ENCODE assay signal across 28 cellular contexts in genomic region chr7:81690688-81691087, GRCh38.
DNase-seq lines count a peak whose midpoint lies in the region; ATAC-seq, FAIRE-seq and TF ChIP-seq lines count a peak whose summit lies in the region.
"Had no signal": no experiment of that assay in that cellular context is flagged by ENCODE, and none has a peak within 500 bp of the region (broad histone marks: within the 10 kb centered on the region; RNA-seq: fewer than 3 reads in every experiment).

No MANE protein-coding gene starts in this region.

- DNase-seq in H9 = no peak
- no peak for DNase-seq in H1 (ENCODE audit: low read depth in 1 of 2, low spot score in 2 of 2)
- no peak for DNase-seq in osteoblast (ENCODE audit: insufficient read length, low spot score, missing footprints)
- no peak for DNase-seq in kidney glomerular epithelial cell (lab: John Stamatoyannopoulos, UW)
- DNase-seq in aorta = no peak
- DNase-seq in ecto neural progenitor cell (ENCODE audit: low spot score) = no peak
- DNase-seq: activated B cell treated with CpG ODN at 0.5 μM for 24 hours; CD4-positive, CD25-positive, alpha-beta regulatory T cell; EL; foreskin keratinocyte; heart right ventricle; KG1; left colon; naive B cell; NCI-H1694 treated with DMSO at 0.1 percent for 48 hours; NCI-H510A treated with DMSO at 0.1 percent for 48 hours; pancreas; right cardiac atrium; stimulated activated CD4-positive, alpha-beta T cell treated with anti-CD3 and anti-CD28 coated beads, Interleukin-12 subunit alpha, Interleukin-12 subunit beta, amount 100 ng/mL, for 4 hours; stimulated activated CD4-positive, alpha-beta T cell treated with anti-CD3 and anti-CD28 coated beads, Interleukin-4, amount 100 ng/mL, for 4 hours; stimulated activated naive CD4-positive, alpha-beta T cell; T-helper 9 cell had no signal

- peak overlapping the region in 1 of 2 experiments; percentile 22; a peak in 1 of 5 replicates for H3K4me3 Mint-ChIP-seq in H9
- H3K4me3 Mint-ChIP-seq: activated B cell treated with CpG ODN at 0.5 μM for 24 hours; activated naive CD8-positive, alpha-beta T cell; CD4-positive, CD25-positive, alpha-beta regulatory T cell; naive B cell had no signal

- peak overlapping the region in 2 of 3 experiments; percentile 94 to 95; a peak in 5 of 7 replicates for H3K27ac Mint-ChIP-seq in H9
- H3K27ac Mint-ChIP-seq: activated B cell treated with CpG ODN at 0.5 μM for 24 hours; activated naive CD8-positive, alpha-beta T cell; CD4-positive, CD25-positive, alpha-beta regulatory T cell had no signal

- H3K27me3 ChIP-seq in H9 (ENCODE audit: insufficient read depth, low read length) (no peaks in the 10 kb centered on the region), OCI-LY3 (ENCODE audit: low read depth, low read length) (no peaks in the 10 kb centered on the region), H1 (replicated peaks in 1 of 4; ENCODE audit: control insufficient read depth in 3 of 4, extremely low read depth in 1 of 4, insufficient read depth in 3 of 4, low read length in 3 of 4) (no peaks in the 10 kb centered on the region), osteoblast (ENCODE audit: insufficient read depth, low read length) (no peaks in the 10 kb centered on the region), aorta (ENCODE audit: control insufficient read depth in 1 of 2, insufficient read depth in 2 of 2, low read length in 1 of 2) (no peaks in the 10 kb centered on the region)
- H3K27me3 ChIP-seq: foreskin keratinocyte, heart right ventricle, pancreas had no signal

- no peak overlapping the region for H2BK20ac ChIP-seq in H9 (ENCODE audit: low read depth, low read length, poor library complexity, severe bottlenecking)
- no peak overlapping the region for H2BK20ac ChIP-seq in H1 (ENCODE audit: low read length)

- H2BK15ac ChIP-seq in H9 (ENCODE audit: low read depth, low read length) = no peak overlapping the region
- H2BK15ac ChIP-seq in H1 (ENCODE audit: low read length) = no peak overlapping the region

- no peaks in the 10 kb centered on the region; a peak in 1 of 5 replicates for H3K9me3 Mint-ChIP-seq in H9
- H3K9me3 Mint-ChIP-seq: activated B cell treated with CpG ODN at 0.5 μM for 24 hours had no signal

- POLR2A ChIA-PET in H1 (lab: Charles Lee; ENCODE audit: partially characterized antibody) = no interaction called here

- H4K20me1 ChIP-seq in H9 (ENCODE audit: control insufficient read depth, insufficient read depth, insufficient read length) = no peaks in the 10 kb centered on the region
- H4K20me1 ChIP-seq in OCI-LY3 (ENCODE audit: insufficient read depth, low read length) = no peaks in the 10 kb centered on the region
- H4K20me1 ChIP-seq in H1 (replicated peaks in 1 of 2; ENCODE audit: control insufficient read depth in 1 of 2, insufficient read depth in 2 of 2, low read length in 2 of 2) = no peaks in the 10 kb centered on the region
- no peaks in the 10 kb centered on the region for H4K20me1 ChIP-seq in osteoblast (ENCODE audit: insufficient read depth, low read length)

- no peak for TF ChIP-seq RAD21 in H1 (IDR thresholded peaks at IDR 0.05 in 1 of 2, conservative IDR thresholded peaks at IDR 0.05 in 1 of 2; ENCODE audit: low read depth in 2 of 2, low read length in 2 of 2)

- no peaks in the 10 kb centered on the region for H3K79me2 ChIP-seq in H9 (ENCODE audit: insufficient read depth, low read length)
- no peaks in the 10 kb centered on the region for H3K79me2 ChIP-seq in OCI-LY3 (ENCODE audit: low read length)
- no peaks in the 10 kb centered on the region for H3K79me2 ChIP-seq in H1 (ENCODE audit: control insufficient read depth in 1 of 2, insufficient read depth in 2 of 2, low read length in 2 of 2)
- H3K79me2 ChIP-seq in osteoblast (ENCODE audit: insufficient read depth, low read length) = no peaks in the 10 kb centered on the region

- no peak for TF ChIP-seq POLR2A in H1 (IDR thresholded peaks at IDR 0.05; ENCODE audit: control extremely low read depth in 1 of 2, low read depth in 2 of 2, low read length in 2 of 2)

- H3K36me3 ChIP-seq in OCI-LY3 (replicated peaks; ENCODE audit: low read depth, low read length) = no peaks in the 10 kb centered on the region
- no peaks in the 10 kb centered on the region for H3K36me3 ChIP-seq in H1 (ENCODE audit: control insufficient read depth in 2 of 4, insufficient read depth in 4 of 4, low read length in 3 of 4)
- H3K36me3 ChIP-seq in osteoblast (ENCODE audit: insufficient read depth, low read length) = no peaks in the 10 kb centered on the region
- H3K36me3 ChIP-seq in aorta (ENCODE audit: control insufficient read depth in 1 of 2, insufficient read depth in 2 of 2, low read length in 1 of 2) = no peaks in the 10 kb centered on the region
- H3K36me3 ChIP-seq: heart right ventricle, pancreas, thoracic aorta had no signal

- H2BK120ac ChIP-seq in H9 (ENCODE audit: low read depth, low read length, poor library complexity, severe bottlenecking) = no peak overlapping the region
- no peak overlapping the region for H2BK120ac ChIP-seq in H1 (replicated peaks; ENCODE audit: low read depth, low read length)

- H2AK5ac ChIP-seq in H9 (ENCODE audit: insufficient read length, low read length) (no peak overlapping the region), H1 (ENCODE audit: low read depth, low read length) (no peak overlapping the region)

- H3K4me3 ChIP-seq in OCI-LY3 (ENCODE audit: low read length) (no peak overlapping the region), H1 (ENCODE audit: extremely low read depth in 1 of 4, insufficient read depth in 2 of 4, low read depth in 3 of 4, low read length in 4 of 4) (no peak overlapping the region), osteoblast (ENCODE audit: insufficient read depth, low read length) (no peak overlapping the region), aorta (ENCODE audit: low read length in 2 of 2) (no peak overlapping the region)
- H3K4me3 ChIP-seq: heart right ventricle, pancreas had no signal

- no peak for TF ChIP-seq EP300 in H1 (IDR thresholded peaks at IDR 0.05; ENCODE audit: borderline replicate concordance in 1 of 2, low read depth in 2 of 2, low read length in 2 of 2)

- H3K18ac ChIP-seq in H9 (ENCODE audit: insufficient read length, low read depth, low read length) = no peak overlapping the region
- H3K18ac ChIP-seq in H1 (ENCODE audit: extremely low read depth, low read length) = no peak overlapping the region; the same call in 1 of the 2 replicates

- H2BK12ac ChIP-seq in H9 (ENCODE audit: insufficient read length, low read depth, low read length) (no peak overlapping the region), H1 (ENCODE audit: low read depth, low read length) (no peak overlapping the region; the same call in 1 of the 2 replicates)

- H2BK5ac ChIP-seq in H9 (ENCODE audit: insufficient read length, low read length) = no peak overlapping the region
- no peak overlapping the region for H2BK5ac ChIP-seq in H1 (ENCODE audit: low read depth, low read length)

- H3K4me1 ChIP-seq in H9 (ENCODE audit: insufficient read depth, low read length) = peaks cover 9% of the 10 kb centered on the region
- no peaks in the 10 kb centered on the region for H3K4me1 ChIP-seq in OCI-LY3 (ENCODE audit: low read length)
- peaks cover 0 to 11% (median 7%) of the 10 kb centered on the region in 4 experiments; a peak in 3 of 7 replicates for H3K4me1 ChIP-seq in H1 (replicated peaks in 1 of 4; ENCODE audit: control insufficient read depth in 3 of 4, insufficient read depth in 4 of 4, low read length in 3 of 4)
- H3K4me1 ChIP-seq in osteoblast (ENCODE audit: insufficient read depth, low read length) = peaks cover 29% of the 10 kb centered on the region
- H3K4me1 ChIP-seq in aorta (ENCODE audit: control insufficient read depth in 1 of 2, insufficient read depth in 2 of 2, low read length in 2 of 2) = peaks cover 6 to 8% of the 10 kb centered on the region in 2 donors
- H3K4me1 ChIP-seq: pancreas had no signal

- H3K4ac ChIP-seq in H9 (ENCODE audit: low read depth, low read length) (no peak overlapping the region), H1 (replicated peaks; ENCODE audit: insufficient read length, low read depth, low read length) (no peak overlapping the region)

- FAIRE-seq in H1 (lab: Jason Lieb, UNC) = no peak
- FAIRE-seq: astrocyte, GM12892, pancreas had no signal

- no peaks in the 10 kb centered on the region for H3K27me3 Mint-ChIP-seq in H9 (ENCODE audit: low read depth)
- H3K27me3 Mint-ChIP-seq: activated B cell treated with CpG ODN at 0.5 μM for 24 hours; activated naive CD8-positive, alpha-beta T cell; CD4-positive, CD25-positive, alpha-beta regulatory T cell; naive B cell had no signal

- no peak overlapping the region for H3T11ph ChIP-seq in H9 (ENCODE audit: low read length)

- ATAC-seq in aorta (ENCODE audit: low FRiP score) = no peak
- ATAC-seq: heart right ventricle, left colon, pancreas, right cardiac atrium had no signal

- H3K36me3 Mint-ChIP-seq in H9 (ENCODE audit: insufficient read depth in 1 of 3, low read depth in 3 of 3) = no peaks in the 10 kb centered on the region
- H3K36me3 Mint-ChIP-seq: activated naive CD8-positive, alpha-beta T cell; CD4-positive, CD25-positive, alpha-beta regulatory T cell; naive B cell had no signal

- H4K8ac ChIP-seq in H9 (replicated peaks; ENCODE audit: insufficient read length, low read depth, low read length) = no peak overlapping the region
- no peak overlapping the region for H4K8ac ChIP-seq in H1 (ENCODE audit: extremely low read depth, insufficient read depth, low read length)

- TF ChIP-seq CTCF in H9 (conservative IDR thresholded peaks at IDR 0.05) (no peak), OCI-LY3 (IDR thresholded peaks at IDR 0.05; ENCODE audit: low read depth, low read length) (no peak), H1 (IDR thresholded peaks at IDR 0.05; ENCODE audit: control extremely low read depth in 1 of 3, insufficient read depth in 1 of 3, low read depth in 1 of 3, low read length in 3 of 3) (no peak), osteoblast (IDR thresholded peaks at IDR 0.05; ENCODE audit: extremely low read depth, low read depth, low read length) (no peak)

- H3K23me2 ChIP-seq in H9 (ENCODE audit: insufficient read length, low read depth, low read length, poor library complexity, severe bottlenecking) = no peaks in the 10 kb centered on the region
- no peaks in the 10 kb centered on the region; the same call in 1 of the 2 replicates for H3K23me2 ChIP-seq in H1 (ENCODE audit: low read depth, low read length)

- no peak overlapping the region for H2AFZ ChIP-seq in H9 (ENCODE audit: low read length)
- H2AFZ ChIP-seq in OCI-LY3 (ENCODE audit: low read depth, low read length) = peak overlapping the region; percentile 16; the same call in 1 of the 2 replicates
- no peak overlapping the region for H2AFZ ChIP-seq in H1 (ENCODE audit: low read length)
- no peak overlapping the region for H2AFZ ChIP-seq in osteoblast (ENCODE audit: low read length)

- intact Hi-C loops in aorta (cut with DNase I) = no loop called here

- H3K56ac ChIP-seq in H9 (ENCODE audit: insufficient read length, low read depth, low read length) (no peak overlapping the region), H1 (replicated peaks; ENCODE audit: insufficient read length, low read depth, low read length) (no peak overlapping the region)

- H3K9me3 ChIP-seq in H9 (ENCODE audit: control insufficient read depth, low read depth, low read length) (no peaks in the 10 kb centered on the region), OCI-LY3 (ENCODE audit: insufficient read depth, low read length) (no peaks in the 10 kb centered on the region), H1 (ENCODE audit: insufficient read depth in 2 of 2, low read depth in 1 of 2, low read length in 1 of 2) (no peaks in the 10 kb centered on the region), osteoblast (ENCODE audit: low read depth, low read length) (no peaks in the 10 kb centered on the region), aorta (ENCODE audit: control insufficient read depth, low read length) (no peaks in the 10 kb centered on the region)
- H3K9me3 ChIP-seq: heart right ventricle, pancreas, thoracic aorta had no signal

- H3K4me2 ChIP-seq in H9 (ENCODE audit: insufficient read depth, insufficient read length, low read length) (no peak overlapping the region), OCI-LY3 (ENCODE audit: low read length) (no peak overlapping the region), H1 (ENCODE audit: insufficient read depth in 1 of 2, low read depth in 2 of 2, low read length in 2 of 2) (peak overlapping the region; percentile 32 to 33), osteoblast (ENCODE audit: insufficient read depth, low read length) (peak overlapping the region; percentile 55)

- H3K9ac ChIP-seq in H9 (ENCODE audit: extremely low read depth, insufficient read length, low read length) = no peak overlapping the region
- no peak overlapping the region for H3K9ac ChIP-seq in OCI-LY3 (ENCODE audit: low read length)
- no peak overlapping the region for H3K9ac ChIP-seq in H1 (replicated peaks in 1 of 4; ENCODE audit: extremely low read depth in 1 of 4, low read depth in 3 of 4, low read length in 3 of 4)

- no peak overlapping the region for H3K27ac ChIP-seq in H9 (ENCODE audit: insufficient read length, low read depth, low read length)
- no peak overlapping the region for H3K27ac ChIP-seq in OCI-LY3 (ENCODE audit: low read length)
- no peak overlapping the region for H3K27ac ChIP-seq in H1 (ENCODE audit: low read depth, low read length)
- H3K27ac ChIP-seq in osteoblast (ENCODE audit: low read depth, low read length) = peak overlapping the region; percentile 47
- H3K27ac ChIP-seq in aorta (ENCODE audit: low read depth in 1 of 2, low read length in 2 of 2) = no peak overlapping the region
- H3K27ac ChIP-seq: foreskin keratinocyte, heart right ventricle, pancreas, RWPE1, thoracic aorta had no signal

- H3K23ac ChIP-seq in H9 (ENCODE audit: insufficient read length, low read depth, low read length) = no peak overlapping the region
- no peak overlapping the region for H3K23ac ChIP-seq in H1 (ENCODE audit: insufficient read length)

- peaks cover 41 to 46% of the 10 kb centered on the region in 2 experiments for H3K4me1 Mint-ChIP-seq in H9
- H3K4me1 Mint-ChIP-seq: activated B cell treated with CpG ODN at 0.5 μM for 24 hours; CD4-positive, CD25-positive, alpha-beta regulatory T cell; naive B cell had no signal

- no peaks in the 10 kb centered on the region for H3K79me1 ChIP-seq in H9 (ENCODE audit: insufficient read depth, low read depth, low read length, poor library complexity, severe bottlenecking)
- no peaks in the 10 kb centered on the region for H3K79me1 ChIP-seq in H1 (ENCODE audit: low read depth, low read length)

- H3K14ac ChIP-seq in H9 (ENCODE audit: insufficient read depth, low read length) = no peak overlapping the region
- no peak overlapping the region for H3K14ac ChIP-seq in H1 (ENCODE audit: insufficient read length)

- CTCF ChIA-PET in H1 (lab: Charles Lee; ENCODE audit: partially characterized antibody) = interaction anchor here (0.7 to 1.2 kb wide), 2 partner anchors 11 to 14 kb away, joined by 3 to 4 read pairs; no protein-coding TSS in a partner anchor

- WGBS in H9 (ENCODE audit: extremely low coverage, insufficient read length, low lambda C conversion rate) = no CpG with 5 or more reads among the region's 3 CpGs
- WGBS in H1 (ENCODE audit: extremely low coverage in 1 of 2, insufficient coverage in 1 of 2, insufficient read length in 1 of 2, insufficient replicate concordance in 2 of 2, low coverage in 1 of 2, low lambda C conversion rate in 2 of 2, missing lambda C conversion rate in 1 of 2), 2 experiments = 69% methylated on average over 3 of the region's 3 CpGs; no CpG with 5 or more reads in 1 of the 2 experiments
- 62 to 63% methylated on average over 3 of the region's 3 CpGs for WGBS in aorta, 2 donors

- H4K5ac ChIP-seq in H9 (ENCODE audit: insufficient read length, low read depth, low read length) (no peak overlapping the region), H1 (ENCODE audit: insufficient read length, low read depth, low read length) (no peak overlapping the region)

- H4K91ac ChIP-seq in H9 (ENCODE audit: insufficient read length, low read depth, low read length) (no peak overlapping the region), H1 (replicated peaks; ENCODE audit: insufficient read length, low read length) (no peak overlapping the region)

Comparison
In these comparisons a context has a peak if more than half of its experiments do, and no peak if none do; other contexts are left out.
1. H3K4me2 ChIP-seq: peak in H1 (2 of 2) and osteoblast (single experiment); none in H9 (single experiment) and OCI-LY3 (single experiment).